In genomic region chr3:184155644-184156521, GRCh38 we compare ENCODE assay signal across 8 cellular contexts. TPM values are rescaled to one million over a fixed set of nuclear protein-coding genes. Genes with fewer than 3 reads are reported as not detected.
A peak's percentile ranks its signal among the peaks of the same experiment; 100 is the strongest.
DNase-seq lines count a peak whose midpoint lies in the region; ATAC-seq, FAIRE-seq and TF ChIP-seq lines count a peak whose summit lies in the region.

No MANE protein-coding gene starts in this region.

- H3K9me3 ChIP-seq in endocrine pancreas (ENCODE audit: control insufficient read depth, low read length) (no peaks in the 10 kb centered on the region), mononuclear cell (ENCODE audit: low read depth, low read length) (no peaks in the 10 kb centered on the region)

- FAIRE-seq in urothelium cell line (lab: Jason Lieb, UNC), result no peak

- H3K4me3 ChIP-seq in KMS-11 (IDR thresholded peaks at IDR 0.05; ENCODE audit: insufficient read depth, low read depth, low read length), result peak overlapping the region; percentile 88
- peak overlapping the region; percentile 65 for H3K4me3 ChIP-seq in endocrine pancreas (ENCODE audit: control insufficient read depth, insufficient read depth, low read length)
- peak overlapping the region; percentile 77 for H3K4me3 ChIP-seq in mononuclear cell (ENCODE audit: low read length)

- TF ChIP-seq CTCF in KMS-11 (conservative IDR thresholded peaks at IDR 0.05; ENCODE audit: low read depth, low read length), result no peak

- H3K27me3 ChIP-seq in KMS-11 (ENCODE audit: insufficient read depth, low read depth) (no peaks in the 10 kb centered on the region), endocrine pancreas (ENCODE audit: control insufficient read depth, insufficient read depth, low read length) (no peaks in the 10 kb centered on the region), mononuclear cell (ENCODE audit: insufficient read depth, low read length) (no peaks in the 10 kb centered on the region)

- H3K27ac ChIP-seq in KMS-11, result peak overlapping the region; percentile 49; the same call in 1 of the 2 replicates

- peak; percentile 33 for ATAC-seq in GM21529 (IDR thresholded peaks at IDR 0.05; ENCODE audit: unreplicated experiment)

- DNase-seq in EH (ENCODE audit: low read depth), result peak; percentile 31
- peak; percentile 42 to 47 for DNase-seq in activated CD4-positive, alpha-beta T cell treated with anti-CD3 and anti-CD28 coated beads, Interleukin-2, amount 50 U/mL, for 4 hours
- DNase-seq in superior temporal gyrus (ENCODE audit: extremely low spot score), result peak; percentile 17
- no peak for DNase-seq in urothelium cell line (ENCODE audit: low spot score)

- H3K4me1 ChIP-seq in KMS-11 (ENCODE audit: low read depth, poor library complexity, severe bottlenecking), result peaks cover 20% of the 10 kb centered on the region
- peaks cover 11% of the 10 kb centered on the region for H3K4me1 ChIP-seq in endocrine pancreas (ENCODE audit: control insufficient read depth, insufficient read depth, low read length)
- peaks cover 31% of the 10 kb centered on the region for H3K4me1 ChIP-seq in mononuclear cell (ENCODE audit: insufficient read depth, low read length)

- peak overlapping the region; percentile 77 for H3K4me2 ChIP-seq in KMS-11

- no peaks in the 10 kb centered on the region for H4K20me1 ChIP-seq in KMS-11 (ENCODE audit: insufficient read depth)

- H3K9ac ChIP-seq in KMS-11, result peak overlapping the region; percentile 65
- H3K9ac ChIP-seq in endocrine pancreas (ENCODE audit: control insufficient read depth, insufficient read depth, low read length), result peak overlapping the region; percentile 74

- peak overlapping the region; percentile 83; the same call in 1 of the 2 replicates for H2AFZ ChIP-seq in KMS-11 (ENCODE audit: low read depth)

- H3K79me2 ChIP-seq in KMS-11 (ENCODE audit: insufficient read depth, low read depth), result peaks cover 40% of the 10 kb centered on the region

- H3K36me3 ChIP-seq in KMS-11 (ENCODE audit: insufficient read depth), result no peaks in the 10 kb centered on the region
- no peaks in the 10 kb centered on the region for H3K36me3 ChIP-seq in endocrine pancreas (ENCODE audit: control insufficient read depth, insufficient read depth, low read length)

RNA-seq across cellular contexts. Expression of gene DVL3, which starts 0.7 kb away (rescaled TPM):
- total RNA-seq in mononuclear cell, result 18.3 TPM

RNA-seq across cellular contexts. Expression of gene AP2M1, which starts 18.8 kb away (rescaled TPM):
- 167 TPM for total RNA-seq in mononuclear cell

RNA-seq across cellular contexts. Expression of gene EIF2B5, which starts 20.7 kb away (rescaled TPM):
- 41.0 TPM for total RNA-seq in mononuclear cell

RNA-seq across cellular contexts. Expression of gene ABCF3, which starts 30.1 kb away (rescaled TPM):
- total RNA-seq in mononuclear cell, result 39.7 TPM

RNA-seq across cellular contexts. Expression of gene HTR3E, which starts 59.0 kb away (rescaled TPM):
- not detected for total RNA-seq in mononuclear cell
